In genomic region chr4:71344067-71344466, GRCh38 we compare ENCODE assay signal across 24 cellular contexts. TPM values are rescaled to one million over a fixed set of nuclear protein-coding genes. Genes with fewer than 3 reads are reported as not detected.
"Had no signal": no experiment of that assay in that cellular context is flagged by ENCODE, and none has a peak within 500 bp of the region (broad histone marks: within the 10 kb centered on the region; RNA-seq: fewer than 3 reads in every experiment).

No MANE protein-coding gene starts in this region.

- DNase-seq: dermis blood vessel endothelial cell; dorsolateral prefrontal cortex; effector CD4-positive, alpha-beta T cell; effector memory CD4-positive, alpha-beta T cell; foreskin keratinocyte; heart left ventricle; hypothalamus; immature natural killer cell; kidney glomerular epithelial cell; left lung; left ventricle myocardium superior; lower lobe of right lung; mesenchymal stem cell; mucosa of descending colon; naive B cell had no signal

- H3K27me3 ChIP-seq: dorsolateral prefrontal cortex, esophagus muscularis mucosa, foreskin keratinocyte, gastroesophageal sphincter, heart left ventricle, hepatocyte, left lung had no signal

- H3K4me3 ChIP-seq: coronary artery, dorsolateral prefrontal cortex, esophagus muscularis mucosa, gastroesophageal sphincter, heart left ventricle, hepatocyte, left lung, lower lobe of right lung, mucosa of descending colon had no signal

- FAIRE-seq: colon, endothelial cell of umbilical vein, frontal cortex, keratinocyte had no signal

- ATAC-seq: foreskin keratinocyte, gastroesophageal sphincter, heart left ventricle, left lung, left ventricle myocardium superior, lower lobe of right lung had no signal

- H3K36me3 ChIP-seq: esophagus muscularis mucosa, gastroesophageal sphincter, heart left ventricle, left lung, lower lobe of right lung had no signal

- H3K27ac ChIP-seq: coronary artery, dorsolateral prefrontal cortex, esophagus muscularis mucosa, foreskin keratinocyte, gastroesophageal sphincter, heart left ventricle, hepatocyte, left lung, lower lobe of right lung had no signal

- H3K9me3 ChIP-seq: esophagus muscularis mucosa, gastroesophageal sphincter, heart left ventricle, left lung, lower lobe of right lung, mucosa of descending colon had no signal

- H3K4me1 ChIP-seq: esophagus muscularis mucosa, foreskin keratinocyte, gastroesophageal sphincter, left lung, lower lobe of right lung had no signal

RNA-seq across cellular contexts. Expression of gene SLC4A4, which starts 5.2 kb away (rescaled TPM):
- total RNA-seq: endothelial cell of umbilical vein, lung microvascular endothelial cell had no signal
- polyA plus RNA-seq: endothelial cell of umbilical vein had no signal
